21 cellular contexts compared by ENCODE assay signal in genomic region chr17:58595194-58595792, GRCh38.
A peak's percentile ranks its signal among the peaks of the same experiment; 100 is the strongest.
DNase-seq lines count a peak whose midpoint lies in the region; ATAC-seq and TF ChIP-seq lines count a peak whose summit lies in the region.
"Had no signal": no experiment of that assay in that cellular context is flagged by ENCODE, and none has a peak within 500 bp of the region (broad histone marks: within the 10 kb centered on the region; RNA-seq: fewer than 3 reads in every experiment).

No MANE protein-coding gene starts in this region.

- ATAC-seq in HG02938 (IDR thresholded peaks at IDR 0.05; ENCODE audit: unreplicated experiment) (no peak), GM19467 (IDR thresholded peaks at IDR 0.05; ENCODE audit: unreplicated experiment) (no peak)
- ATAC-seq: activated CD4-positive, CD25-positive, alpha-beta regulatory T cell treated with anti-CD3 and anti-CD28 coated beads, Interleukin-2, amount 50 U/mL, for 24 hours; heart right ventricle had no signal

- TF ChIP-seq CTCF in GM12874 (IDR thresholded peaks at IDR 0.05; ENCODE audit: insufficient read depth, low read depth, low read length) (0 out of 2 replicates have a peak, but pooled peaks have one; percentile 23), NB4 (IDR thresholded peaks at IDR 0.05; ENCODE audit: low read depth, low read length) (no peak)

- H3K4me3 ChIP-seq in NB4 (ENCODE audit: low read depth, low read length), result no peak overlapping the region
- H3K4me3 ChIP-seq: heart right ventricle, right atrium auricular region, SJCRH30, thoracic aorta had no signal

- TF ChIP-seq POLR2A in NB4 (IDR thresholded peaks at IDR 0.05; ENCODE audit: extremely low read depth, insufficient read length), result no peak

- in situ Hi-C loops in ACHN (cut with HindIII; ENCODE audit: low pct_ligation_motif_present, low pct_unique_long_range_greater_than_20kb, low sequenced_read_pairs), result no loop called here

- DNase-seq in ACHN (peak; percentile 13), NB4 (ENCODE audit: low read depth) (peak; percentile 25), cerebellar cortex (ENCODE audit: low spot score) (peak; percentile 13), NCI-H526 (lab: John Stamatoyannopoulos, UW) (no peak)
- DNase-seq in activated CD8-positive, alpha-beta memory T cell treated with anti-CD3 and anti-CD28 coated beads for 24 hours, result no peak
- DNase-seq: activated naive CD8-positive, alpha-beta T cell treated with anti-CD3 and anti-CD28 coated beads, Interleukin-2, amount 10 ng/mL, durations not matched to agents 7 days and 5 days; CD4-positive, CD25-positive, alpha-beta regulatory T cell; heart right ventricle; immature natural killer cell; KBM-7; NCI-H1048; NCI-H2081 treated with DMSO at 0.1 percent for 48 hours; NCI-H446 treated with DMSO at 0.1 percent for 48 hours; SJCRH30; stimulated activated CD4-positive, alpha-beta T cell treated with anti-CD3 and anti-CD28 coated beads, Interleukin-15, amount 100 ng/mL, for 24 hours had no signal

Comparison
In these comparisons a context has a peak if more than half of its experiments do, and no peak if none do; other contexts are left out.
1. DNase-seq: peak in ACHN (single experiment), NB4 (single experiment) and cerebellar cortex (single experiment); none in activated CD8-positive, alpha-beta memory T cell treated with anti-CD3 and anti-CD28 coated beads for 24 hours (single experiment) and NCI-H526 (0 of 2).